20 cellular contexts compared by ENCODE assay signal in the genomic region with DNA sequence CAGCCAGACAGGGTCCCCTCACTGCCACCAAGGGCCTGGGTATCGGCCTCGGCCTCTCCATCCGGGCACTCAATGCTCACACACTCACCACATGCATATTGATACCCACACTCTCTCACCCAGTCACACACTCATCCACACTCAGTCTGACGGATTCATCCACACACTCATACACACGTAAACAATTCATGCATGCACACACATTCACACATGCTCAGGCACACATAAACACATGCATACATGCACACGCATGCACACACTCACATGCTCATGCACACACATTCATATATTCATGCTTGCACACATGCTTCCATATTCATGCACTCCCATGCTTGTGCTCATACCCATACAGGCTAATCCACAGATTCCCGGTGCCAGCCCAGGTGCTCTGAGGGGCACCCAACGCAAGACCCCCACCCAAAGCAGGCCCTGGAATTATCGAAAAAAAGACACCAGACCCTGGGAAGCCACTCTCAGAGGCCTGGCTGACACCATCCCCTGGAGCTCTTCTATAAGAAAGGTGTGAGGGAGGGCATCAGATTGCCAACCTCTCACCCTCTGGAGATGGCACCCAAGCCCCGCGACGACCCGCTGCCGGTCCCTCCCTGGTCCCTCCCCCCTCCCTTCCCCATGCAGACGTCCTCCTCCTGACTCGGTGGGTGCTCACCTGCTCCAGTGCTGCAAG.
"Had no signal": no experiment of that assay in that cellular context is flagged by ENCODE, and none has a peak within 500 bp of the region (broad histone marks: within the 10 kb centered on the region; RNA-seq: fewer than 3 reads in every experiment).

No MANE protein-coding gene starts in this region.

- H3K27me3 ChIP-seq: brain microvascular endothelial cell, esophagus squamous epithelium, tibial nerve had no signal

- ATAC-seq: activated naive CD8-positive, alpha-beta T cell treated with anti-CD3 and anti-CD28 coated beads, Interleukin-2, amount 50 U/mL, for 24 hours; left colon had no signal

- DNase-seq: activated CD4-positive, alpha-beta T cell treated with anti-CD3 and anti-CD28 coated beads for 1 hour; activated CD8-positive, alpha-beta memory T cell treated with anti-CD3 and anti-CD28 coated beads for 24 hours; activated CD8-positive, alpha-beta memory T cell treated with anti-CD3 and anti-CD28 coated beads, Interleukin-2, amount 50 U/mL, for 48 hours; activated effector memory CD4-positive, alpha-beta T cell treated with Interleukin-2 at 50 U/mL for 16 hours; activated naive CD4-positive, alpha-beta T cell treated with anti-CD3 and anti-CD28 coated beads, Interleukin-2, amount 10 ng/mL, durations not matched to agents 7 days and 5 days; activated naive CD8-positive, alpha-beta T cell treated with anti-CD3 and anti-CD28 coated beads, Interleukin-2, amount 50 U/mL, for 24 hours; activated T-cell treated with anti-CD3 and anti-CD28 coated beads, Interleukin-2, amount 50 U/mL, for 48 hours; brain microvascular endothelial cell; effector memory CD4-positive, alpha-beta T cell; esophagus squamous epithelium; mammary epithelial cell; nephron progenitor cell; occipital lobe; stimulated activated CD4-positive, alpha-beta T cell treated with anti-CD3 and anti-CD28 coated beads, Interleukin-1b, Interleukin-23, amount 100 ng/mL, for 48 hours; stimulated activated naive CD4-positive, alpha-beta T cell treated with Interleukin-2 at 50 U/mL for 16 hours; SW 1271; T-helper 2 cell; WERI-Rb-1 had no signal

- H3K36me3 ChIP-seq: brain microvascular endothelial cell, esophagus squamous epithelium, tibial nerve, WERI-Rb-1 had no signal

- H3K9me3 ChIP-seq: esophagus squamous epithelium had no signal

- H3K27ac ChIP-seq: brain microvascular endothelial cell, esophagus squamous epithelium had no signal

- H3K4me3 ChIP-seq: esophagus squamous epithelium, tibial nerve had no signal
